Comparison of ENCODE assay signal across 19 cellular contexts in genomic region chr15:82838096-82838735, GRCh38. TPM values are rescaled to one million over a fixed set of nuclear protein-coding genes. Genes with fewer than 3 reads are reported as not detected.
"Had no signal": no experiment of that assay in that cellular context is flagged by ENCODE, and none has a peak within 500 bp of the region (broad histone marks: within the 10 kb centered on the region; RNA-seq: fewer than 3 reads in every experiment).

No MANE protein-coding gene starts in this region.

- H3K4me1 Mint-ChIP-seq: endodermal cell, nephron had no signal

- DNase-seq: activated CD4-positive, alpha-beta T cell treated with anti-CD3 and anti-CD28 coated beads, Interleukin-2, amount 50 U/mL, for 4 hours; activated CD4-positive, CD25-positive, alpha-beta regulatory T cell treated with anti-CD3 and anti-CD28 coated beads, Interleukin-2, amount 50 U/mL, for 72 hours; amniotic stem cell; dorsolateral prefrontal cortex; endodermal cell; left colon; right lobe of liver; stomach; T-cell; T1000; testis; upper lobe of left lung had no signal

- H3K4me3 Mint-ChIP-seq: activated T-helper 17 cell treated with anti-CD3 and anti-CD28 coated beads, Interleukin-2, amount 50 U/mL, for 72 hours; endodermal cell; nephron had no signal

- H3K9me3 Mint-ChIP-seq: endodermal cell had no signal

- H3K4me1 ChIP-seq: testis, upper lobe of left lung had no signal

- H3K27ac Mint-ChIP-seq: activated T-helper 17 cell treated with anti-CD3 and anti-CD28 coated beads, Interleukin-2, amount 50 U/mL, for 72 hours; nephron; T-cell had no signal

- H3K27me3 ChIP-seq: dorsolateral prefrontal cortex, right lobe of liver, stomach, testis, upper lobe of left lung had no signal

- H3K27ac ChIP-seq: dorsolateral prefrontal cortex, right lobe of liver, stomach, testis, upper lobe of left lung had no signal

- H3K4me3 ChIP-seq: dorsolateral prefrontal cortex, right lobe of liver, stomach, testis, upper lobe of left lung had no signal

- H3K9me3 ChIP-seq: right lobe of liver, stomach, testis, upper lobe of left lung had no signal

- H3K27me3 Mint-ChIP-seq: activated T-helper 17 cell treated with anti-CD3 and anti-CD28 coated beads, Interleukin-2, amount 50 U/mL, for 72 hours; T-cell had no signal

- ATAC-seq: activated naive CD4-positive, alpha-beta T cell treated with anti-CD3 and anti-CD28 coated beads, Interleukin-2, amount 50 U/mL, for 72 hours; activated T-helper 17 cell treated with anti-CD3 and anti-CD28 coated beads, Interleukin-2, amount 50 U/mL, for 72 hours had no signal

- FAIRE-seq: islet of Langerhans had no signal

RNA-seq across cellular contexts. Expression of gene FSD2, which starts 32.3 kb away (rescaled TPM):
- total RNA-seq: activated naive CD4-positive, alpha-beta T cell treated with anti-CD3 and anti-CD28 coated beads, Interleukin-2, amount 50 U/mL, for 72 hours; activated T-helper 17 cell treated with anti-CD3 and anti-CD28 coated beads, Interleukin-2, amount 50 U/mL, for 72 hours; endodermal cell; left colon; lung microvascular endothelial cell; osteoblast; pulmonary artery endothelial cell; right lobe of liver; T-cell had no signal
